ENCODE assay signal across 10 cellular contexts in genomic region chr2:26001743-26002341, GRCh38. TPM values are rescaled to one million over a fixed set of nuclear protein-coding genes. Genes with fewer than 3 reads are reported as not detected.
DNase-seq lines count a peak whose midpoint lies in the region; ATAC-seq and TF ChIP-seq lines count a peak whose summit lies in the region.
"Had no signal": no experiment of that assay in that cellular context is flagged by ENCODE, and none has a peak within 500 bp of the region (broad histone marks: within the 10 kb centered on the region; RNA-seq: fewer than 3 reads in every experiment).

No MANE protein-coding gene starts in this region.

- H3K79me2 ChIP-seq in parathyroid adenoma: no peaks in the 10 kb centered on the region

- no peak for ATAC-seq in GM19023 (IDR thresholded peaks at IDR 0.05; ENCODE audit: unreplicated experiment)
- ATAC-seq: naive thymus-derived CD8-positive, alpha-beta T cell had no signal

- TF ChIP-seq POLR2A in erythroblast (IDR thresholded peaks at IDR 0.05; ENCODE audit: low read length): no peak

- no peaks in the 10 kb centered on the region for H3K27me3 ChIP-seq in parathyroid adenoma (ENCODE audit: control insufficient read depth, insufficient read depth, low read length)

- no peaks in the 10 kb centered on the region for H3K9me3 ChIP-seq in parathyroid adenoma (ENCODE audit: control insufficient read depth, low read length)

- no peak overlapping the region for H3K9ac ChIP-seq in parathyroid adenoma

- H3K4me2 ChIP-seq in parathyroid adenoma (ENCODE audit: low read length): no peak overlapping the region

- TF ChIP-seq CTCF in fibroblast of mammary gland (conservative IDR thresholded peaks at IDR 0.05; ENCODE audit: control insufficient read depth, insufficient read depth, low read depth, low read length) (no peak), parathyroid adenoma (IDR thresholded peaks at IDR 0.05) (no peak)

- H3K4me1 ChIP-seq in parathyroid adenoma: peaks cover 16% of the 10 kb centered on the region

- H3K4me3 ChIP-seq in fibroblast of mammary gland (ENCODE audit: control insufficient read depth, low read depth, low read length): no peak overlapping the region
- no peak overlapping the region for H3K4me3 ChIP-seq in parathyroid adenoma (ENCODE audit: low read depth, low read length)

- peak overlapping the region; percentile 77 for H2AFZ ChIP-seq in parathyroid adenoma

- no peaks in the 10 kb centered on the region for H3K36me3 ChIP-seq in parathyroid adenoma (ENCODE audit: control insufficient read depth, insufficient read depth, low read length)

- peak overlapping the region; percentile 26 for H3K27ac ChIP-seq in parathyroid adenoma

- DNase-seq in C1 segment of cervical spinal cord (lab: John Stamatoyannopoulos, UW) (peak in 13 of 14 donors; percentile 37 to 98 (median 87)), NCI-H446 (lab: John Stamatoyannopoulos, UW) (peak; percentile 98), fibroblast of mammary gland (ENCODE audit: low read depth) (peak; percentile 49), SKM-1 (lab: John Stamatoyannopoulos, UW; ENCODE audit: unreplicated experiment) (no peak), erythroblast (lab: John Stamatoyannopoulos, UW) (no peak), SK-N-DZ (ENCODE audit: low spot score) (no peak)
- DNase-seq: naive thymus-derived CD8-positive, alpha-beta T cell; stimulated activated naive CD4-positive, alpha-beta T cell treated with Interleukin-2 at 50 U/mL for 16 hours had no signal

RNA-seq across cellular contexts. Expression of gene KIF3C, which starts 19.5 kb away (rescaled TPM):
- polyA plus RNA-seq in SK-N-DZ (2014; cell fraction: cytosol; rRNA removed): 12.0 and 16.5 TPM in 2 replicates
- 6.2 and 7.4 TPM in 2 replicates for polyA plus RNA-seq in SK-N-DZ (2014; cell fraction: nucleus; rRNA removed)

RNA-seq across cellular contexts. Expression of gene RAB10, which starts 32.0 kb away (rescaled TPM):
- 62.8 and 89.0 TPM in 2 replicates for polyA plus RNA-seq in SK-N-DZ (2014; cell fraction: cytosol; rRNA removed)
- 24.8 and 32.8 TPM in 2 replicates for polyA plus RNA-seq in SK-N-DZ (2014; cell fraction: nucleus; rRNA removed)

Comparison
In these comparisons a context has a peak if more than half of its experiments do, and no peak if none do; other contexts are left out.
1. DNase-seq: peak in C1 segment of cervical spinal cord (13 of 14), NCI-H446 (2 of 2) and fibroblast of mammary gland (single experiment); none in SKM-1 (single experiment), erythroblast (0 of 2) and SK-N-DZ (single experiment).